In the genomic region with DNA sequence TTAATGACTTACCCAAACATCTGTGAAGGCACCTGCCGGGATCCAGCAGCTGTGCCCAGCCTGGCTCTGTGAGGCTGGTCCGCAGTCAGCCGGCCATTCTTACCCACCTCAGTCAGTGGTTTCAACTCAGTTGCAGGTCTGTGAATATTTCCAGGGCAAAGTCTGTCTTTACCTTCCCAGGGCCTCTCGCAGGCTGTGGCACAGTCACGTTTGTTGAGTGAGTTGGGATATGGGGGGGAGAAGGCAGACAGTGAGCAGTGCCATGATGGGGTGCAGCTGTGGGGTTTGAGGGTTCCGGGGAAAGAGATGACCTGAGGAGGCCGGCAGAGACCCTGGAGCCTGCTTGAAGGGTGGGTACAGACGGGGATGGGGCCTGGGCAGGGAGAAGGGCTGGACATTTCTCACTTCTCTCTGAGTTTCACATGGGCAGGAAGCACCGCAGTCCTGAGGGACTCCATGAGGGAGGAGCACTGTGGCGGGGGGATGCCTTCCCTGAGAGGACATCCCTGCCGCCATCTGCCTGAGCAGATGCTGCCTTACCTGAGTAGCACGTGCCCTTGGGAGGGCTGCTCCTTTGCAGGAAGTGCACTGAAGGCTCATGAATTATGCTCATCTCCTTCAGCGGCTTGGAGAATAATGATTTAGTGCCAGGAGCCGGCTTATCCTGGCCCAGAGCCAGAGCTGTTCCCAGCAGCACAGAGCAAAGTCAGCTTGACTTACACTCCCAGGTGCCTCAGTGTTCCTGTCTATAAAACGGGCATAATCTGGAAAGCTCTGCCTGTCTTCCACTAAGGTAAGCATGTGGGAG, we compare ENCODE assay signal across 14 cellular contexts. TPM values are rescaled to one million over a fixed set of nuclear protein-coding genes. Genes with fewer than 3 reads are reported as not detected.
A peak's percentile ranks its signal among the peaks of the same experiment; 100 is the strongest.
DNase-seq lines count a peak whose midpoint lies in the region; ATAC-seq lines count a peak whose summit lies in the region.
"Had no signal": no experiment of that assay in that cellular context is flagged by ENCODE, and none has a peak within 500 bp of the region (broad histone marks: within the 10 kb centered on the region; RNA-seq: fewer than 3 reads in every experiment).

No MANE protein-coding gene starts in this region.

- CTCF ChIA-PET in activated naive CD4-positive, alpha-beta T cell treated with anti-CD3 and anti-CD28 coated beads, Interleukin-2, amount 10 ng/mL, durations not matched to agents 7 days and 5 days (lab: Charles Lee): no interaction called here

- no peak overlapping the region for H4K5ac ChIP-seq in mesendoderm (ENCODE audit: low read length)

- peaks cover 0 to 16% (median 0%) of the 10 kb centered on the region in 7 donors for H3K9me3 Mint-ChIP-seq in CD4-positive, CD25-positive, alpha-beta regulatory T cell
- peaks cover 14% of the 10 kb centered on the region for H3K9me3 Mint-ChIP-seq in activated naive CD4-positive, alpha-beta T cell treated with anti-CD3 and anti-CD28 coated beads, Interleukin-2, amount 10 ng/mL, durations not matched to agents 7 days and 5 days

- peaks cover 4 to 28% (median 8%) of the 10 kb centered on the region in 4 donors for H3K4me1 Mint-ChIP-seq in CD4-positive, CD25-positive, alpha-beta regulatory T cell
- H3K4me1 Mint-ChIP-seq in activated naive CD4-positive, alpha-beta T cell treated with anti-CD3 and anti-CD28 coated beads, Interleukin-2, amount 10 ng/mL, durations not matched to agents 7 days and 5 days: peaks cover 13% of the 10 kb centered on the region
- H3K4me1 Mint-ChIP-seq: activated naive CD4-positive, alpha-beta T cell treated with anti-CD3 and anti-CD28 coated beads, Interleukin-2, amount 50 U/mL, for 24 hours had no signal

- no peak overlapping the region for H3K18ac ChIP-seq in mesendoderm (ENCODE audit: low read length)

- H2AK5ac ChIP-seq in mesendoderm (ENCODE audit: low read length): no peak overlapping the region

- ATAC-seq in CD4-positive, CD25-positive, alpha-beta regulatory T cell (ENCODE audit: low read depth in 2 of 2): no peak
- no peak for ATAC-seq in HG03342 (IDR thresholded peaks at IDR 0.05; ENCODE audit: unreplicated experiment)

- H3K4me3 ChIP-seq in CD4-positive, CD25-positive, alpha-beta regulatory T cell (ENCODE audit: low read depth, low read length): no peak overlapping the region
- no peak overlapping the region for H3K4me3 ChIP-seq in mesendoderm (ENCODE audit: low read length)

- no peaks in the 10 kb centered on the region for H3K27me3 Mint-ChIP-seq in CD4-positive, CD25-positive, alpha-beta regulatory T cell
- H3K27me3 Mint-ChIP-seq in activated naive CD4-positive, alpha-beta T cell treated with anti-CD3 and anti-CD28 coated beads, Interleukin-2, amount 10 ng/mL, durations not matched to agents 7 days and 5 days: no peaks in the 10 kb centered on the region
- H3K27me3 Mint-ChIP-seq: activated naive CD4-positive, alpha-beta T cell treated with anti-CD3 and anti-CD28 coated beads, Interleukin-2, amount 50 U/mL, for 24 hours had no signal

- DNase-seq in CD4-positive, CD25-positive, alpha-beta regulatory T cell: no peak
- DNase-seq in HuH-7 (ENCODE audit: low spot score) (peak; percentile 27), caudate nucleus (lab: John Stamatoyannopoulos, UW) (peak in 1 of 61 donors; percentile 36), mesendoderm (no peak), H4 (ENCODE audit: low spot score) (no peak), NCI-H345 treated with DMSO at 0.1 percent for 48 hours (lab: John Stamatoyannopoulos, UW; ENCODE audit: unreplicated experiment) (no peak)
- no peak for DNase-seq in activated naive CD4-positive, alpha-beta T cell treated with anti-CD3 and anti-CD28 coated beads, Interleukin-2, amount 10 ng/mL, durations not matched to agents 7 days and 5 days
- DNase-seq: activated CD8-positive, alpha-beta memory T cell treated with anti-CD3 and anti-CD28 coated beads, Interleukin-2, amount 50 U/mL, for 4 hours; central memory CD4-positive, alpha-beta T cell; GDM1; NCI-H226 had no signal

- WGBS in mesendoderm (ENCODE audit: extremely low coverage, insufficient coverage, low lambda C conversion rate): no CpG with 5 or more reads among the region's 15 CpGs

- H3K4ac ChIP-seq in mesendoderm (ENCODE audit: low read depth, low read length): no peak overlapping the region

- H3K4me1 ChIP-seq in CD4-positive, CD25-positive, alpha-beta regulatory T cell (ENCODE audit: control insufficient read depth, insufficient read depth, low read length, poor library complexity, severe bottlenecking): no peaks in the 10 kb centered on the region
- H3K4me1 ChIP-seq in mesendoderm (ENCODE audit: control insufficient read depth, low read depth, low read length): peaks cover 6% of the 10 kb centered on the region

- no peaks in the 10 kb centered on the region for H3K27me3 ChIP-seq in CD4-positive, CD25-positive, alpha-beta regulatory T cell (ENCODE audit: control insufficient read depth, insufficient read depth, low read length)
- H3K27me3 ChIP-seq in mesendoderm (ENCODE audit: insufficient read depth, low read length, poor library complexity): no peaks in the 10 kb centered on the region

- H3K56ac ChIP-seq in mesendoderm (ENCODE audit: low read length): no peak overlapping the region

- H2BK5ac ChIP-seq in mesendoderm (ENCODE audit: low read length): no peak overlapping the region

- H3K79me2 ChIP-seq in mesendoderm (ENCODE audit: control insufficient read depth, insufficient read depth, low read length): peaks cover 32% of the 10 kb centered on the region

- H3K27ac Mint-ChIP-seq in CD4-positive, CD25-positive, alpha-beta regulatory T cell: peak overlapping the region in 2 of 3 donors; percentile 60 to 65
- no peak overlapping the region for H3K27ac Mint-ChIP-seq in activated naive CD4-positive, alpha-beta T cell treated with anti-CD3 and anti-CD28 coated beads, Interleukin-2, amount 10 ng/mL, durations not matched to agents 7 days and 5 days

- H2BK120ac ChIP-seq in mesendoderm (ENCODE audit: low read depth, low read length): no peak overlapping the region

- peaks cover 0 to 3% of the 10 kb centered on the region in 2 experiments for H3K9me3 ChIP-seq in CD4-positive, CD25-positive, alpha-beta regulatory T cell (ENCODE audit: control insufficient read depth in 2 of 2, low read length in 2 of 2)

- peaks cover 19% of the 10 kb centered on the region for H3K36me3 Mint-ChIP-seq in CD4-positive, CD25-positive, alpha-beta regulatory T cell
- peaks cover 30% of the 10 kb centered on the region for H3K36me3 Mint-ChIP-seq in activated naive CD4-positive, alpha-beta T cell treated with anti-CD3 and anti-CD28 coated beads, Interleukin-2, amount 10 ng/mL, durations not matched to agents 7 days and 5 days

- peak overlapping the region; percentile 16 for H3K23ac ChIP-seq in mesendoderm (ENCODE audit: low read length)

- H3K27ac ChIP-seq in CD4-positive, CD25-positive, alpha-beta regulatory T cell (ENCODE audit: insufficient read depth, low read length, poor library complexity, severe bottlenecking): no peak overlapping the region
- H3K27ac ChIP-seq in caudate nucleus (ENCODE audit: low read depth, low read length) (peak overlapping the region; percentile 64), mesendoderm (ENCODE audit: low read depth, low read length) (no peak overlapping the region)
- H3K27ac ChIP-seq: C4-2B had no signal

- H3K79me1 ChIP-seq in mesendoderm (ENCODE audit: low read length): peaks cover 39% of the 10 kb centered on the region

- no peak overlapping the region for H4K8ac ChIP-seq in mesendoderm (ENCODE audit: low read depth, low read length)

- H3K4me2 ChIP-seq in mesendoderm (ENCODE audit: low read length): no peak overlapping the region

- H2BK15ac ChIP-seq in mesendoderm (replicated peaks; ENCODE audit: low read depth): no peak overlapping the region

- H3K9ac ChIP-seq in mesendoderm (ENCODE audit: low read length): no peak overlapping the region

- no peak overlapping the region for H3K4me3 Mint-ChIP-seq in CD4-positive, CD25-positive, alpha-beta regulatory T cell
- no peak overlapping the region for H3K4me3 Mint-ChIP-seq in activated naive CD4-positive, alpha-beta T cell treated with anti-CD3 and anti-CD28 coated beads, Interleukin-2, amount 10 ng/mL, durations not matched to agents 7 days and 5 days
- H3K4me3 Mint-ChIP-seq: activated naive CD4-positive, alpha-beta T cell treated with anti-CD3 and anti-CD28 coated beads, Interleukin-2, amount 50 U/mL, for 24 hours had no signal

- H3K36me3 ChIP-seq in CD4-positive, CD25-positive, alpha-beta regulatory T cell (ENCODE audit: control insufficient read depth, insufficient read depth, low read length): no peaks in the 10 kb centered on the region
- no peaks in the 10 kb centered on the region for H3K36me3 ChIP-seq in mesendoderm (ENCODE audit: control insufficient read depth, insufficient read depth, low read length)

RNA-seq across cellular contexts. Expression of a gene that starts 48.1 kb away (rescaled TPM):
- 69.5 TPM for total RNA-seq in CD4-positive, CD25-positive, alpha-beta regulatory T cell
- 1 to 10 TPM; 1.2 to 3.1 (median 1.5) TPM for polyA plus RNA-seq in CD4-positive, CD25-positive, alpha-beta regulatory T cell
- 36.6 TPM for polyA plus RNA-seq in mesendoderm (2013, experiment 1 of 2)
- 34.5 TPM for polyA plus RNA-seq in mesendoderm (2013, experiment 2 of 2)
- total RNA-seq in H4 (2014; rRNA removed; shearing (Covaris generic)): 3.9 and 7.4 TPM in 2 replicates
